In the genomic region with DNA sequence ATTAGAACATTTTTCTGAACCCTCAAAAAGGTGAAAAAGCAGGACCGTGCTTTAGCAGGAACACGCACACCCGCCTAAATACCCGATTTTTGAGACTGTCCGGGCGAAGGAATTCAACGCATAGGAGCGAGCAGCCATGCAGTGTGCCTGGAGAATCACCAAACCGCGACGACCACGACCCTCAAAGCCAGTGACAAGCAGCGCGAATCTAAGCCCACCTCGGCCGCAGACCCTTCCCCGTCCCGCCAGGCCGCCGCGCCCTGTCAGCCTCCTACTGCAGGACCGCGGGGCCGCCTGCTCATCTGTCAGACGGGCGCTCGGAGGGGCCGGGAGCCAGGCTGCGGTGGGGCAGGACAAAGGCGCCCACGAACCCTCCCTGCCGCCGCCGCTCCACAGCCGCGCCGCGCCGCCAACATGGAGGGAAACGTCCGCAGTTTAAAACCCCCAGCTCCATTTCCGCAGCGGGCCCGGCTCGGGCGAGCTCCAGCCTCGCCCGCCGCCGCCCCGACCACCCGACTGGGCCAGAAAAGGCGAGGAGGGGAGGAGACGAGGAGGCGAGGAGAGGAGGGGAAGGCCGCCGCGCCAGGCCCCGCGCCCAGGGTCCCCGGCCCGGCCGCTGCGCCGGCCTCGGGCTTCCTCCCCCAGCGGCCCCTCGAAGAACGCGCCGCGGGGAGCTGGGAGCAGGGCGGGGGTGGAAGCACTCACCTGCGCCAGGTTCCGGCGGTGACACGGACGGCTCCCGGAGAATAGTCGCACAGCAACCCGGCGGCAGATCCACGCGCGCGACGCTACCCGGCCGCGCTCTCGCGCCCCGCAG, we compare ENCODE assay signal across 8 cellular contexts. TPM values are rescaled to one million over a fixed set of nuclear protein-coding genes. Genes with fewer than 3 reads are reported as not detected.
DNase-seq lines count a peak whose midpoint lies in the region; ATAC-seq, FAIRE-seq and TF ChIP-seq lines count a peak whose summit lies in the region.

A gene (minus strand): TSS at position 790 of the 817 bp plus-strand sequence. CDS start 3,963 bp downstream, outside the sequence.

- H3K36me3 ChIP-seq in PC-3 (ENCODE audit: low read depth, low read length) (no peaks in the 10 kb centered on the region), bronchial epithelial cell (ENCODE audit: control insufficient read depth, insufficient read depth, low read length) (no peaks in the 10 kb centered on the region), kidney (ENCODE audit: control insufficient read depth in 1 of 2, insufficient read depth in 2 of 2, low read length in 2 of 2) (no peaks in the 10 kb centered on the region), spleen (peaks cover 0 to 13% (median 4%) of the 10 kb centered on the region in 6 donors)

- H3F3A ChIP-seq in PC-3 (ENCODE audit: low read length, unreplicated experiment): no peaks in the 10 kb centered on the region

- peak in 1 of 3 donors; percentile 25 for TF ChIP-seq POLR2A in spleen (IDR thresholded peaks at IDR 0.05)

- no peaks in the 10 kb centered on the region for H3K9me2 ChIP-seq in PC-3 (replicated peaks; ENCODE audit: low read length)

- H3K9ac ChIP-seq in PC-3 (ENCODE audit: low read length) (peak within 1 kb of the TSS; percentile 82), kidney (ENCODE audit: low read length in 2 of 2) (peak within 1 kb of the TSS; percentile 82 to 97)

- FAIRE-seq in bronchial epithelial cell (lab: Jason Lieb, UNC) (no peak), kidney (lab: Jason Lieb, UNC) (no peak)

- H3K9me3 ChIP-seq in PC-3 (ENCODE audit: low read length): no peaks in the 10 kb centered on the region
- H3K9me3 ChIP-seq in kidney (ENCODE audit: control insufficient read depth in 1 of 2, low read length in 2 of 2): no peaks in the 10 kb centered on the region
- H3K9me3 ChIP-seq in spleen: peaks cover 0 to 5% (median 0%) of the 10 kb centered on the region in 8 donors

- peak; percentile 35 for ATAC-seq in HG02678 (IDR thresholded peaks at IDR 0.05; ENCODE audit: unreplicated experiment)
- peak; percentile 16 for ATAC-seq in PC-3

- POLR2A ChIA-PET in PC-3 (lab: Charles Lee; ENCODE audit: unreplicated experiment): interaction anchor here (0.6 kb wide), 1 partner anchor 244 kb away, joined by 3 read pairs; no protein-coding TSS in a partner anchor

- TF ChIP-seq CTCF in PC-3 (conservative IDR thresholded peaks at IDR 0.05; ENCODE audit: low read depth, low read length): no peak
- no peak for TF ChIP-seq CTCF in bronchial epithelial cell (IDR thresholded peaks at IDR 0.05; ENCODE audit: insufficient read depth, low read length, severe bottlenecking)
- TF ChIP-seq CTCF in kidney (IDR thresholded peaks at IDR 0.05; ENCODE audit: borderline replicate concordance, extremely low read depth, insufficient read depth): no peak
- TF ChIP-seq CTCF in spleen (IDR thresholded peaks at IDR 0.05 in 8 of 11, conservative IDR thresholded peaks at IDR 0.05 in 3 of 11): peak in 1 of 11 experiments; percentile 22

- BruUV-seq in PC-3 (replicated peaks; lab: Mats Ljungman, UMichigan): no TSS peak

- CTCF ChIA-PET in PC-3 (lab: Charles Lee): interaction anchor here (1.0 to 2.2 kb wide), 2 partner anchors 11 to 108 kb away, joined by 3 to 6 read pairs; no protein-coding TSS in a partner anchor

- intact Hi-C loops in PC-3 (cut with micrococcal nuclease): loop anchor here (2.0 to 5.0 kb wide), 2 partner anchors 67 to 495 kb away; no protein-coding TSS in a partner anchor
- intact Hi-C loops in kidney (cut with DNase I): no loop called here
- intact Hi-C loops in spleen (cut with DNase I; ENCODE audit: low total_unique reads): no loop called here

- H3K27me3 ChIP-seq in PC-3 (ENCODE audit: low read length): no peaks in the 10 kb centered on the region
- H3K27me3 ChIP-seq in bronchial epithelial cell (ENCODE audit: control insufficient read depth, insufficient read depth, low read length): no peaks in the 10 kb centered on the region
- H3K27me3 ChIP-seq in spleen (replicated peaks in 1 of 7): no peaks in the 10 kb centered on the region

- peaks cover 54% of the 10 kb centered on the region for H3K79me2 ChIP-seq in PC-3 (ENCODE audit: low read length)

- WGBS in spleen, 5 donors: 0 to 1% (median 0%) methylated on average over 24 to 93 of the region's 93 CpGs

- H3K4me2 ChIP-seq in PC-3 (ENCODE audit: low read length): peak within 1 kb of the TSS; percentile 92

- DNase-seq in activated T-cell treated with anti-CD3 and anti-CD28 coated beads for 48 hours (ENCODE audit: low read depth) (peak; percentile 27), activated T-cell treated with anti-CD3 and anti-CD28 coated beads for 4 hours (no peak), PC-3 (peak; percentile 43), bronchial epithelial cell (ENCODE audit: low read depth) (no peak), kidney (peak; percentile 89), spleen (peak; percentile 93), DMS153 treated with DMSO at 0.1 percent for 48 hours (lab: John Stamatoyannopoulos, UW; ENCODE audit: unreplicated experiment) (no peak)

- H3K4me1 ChIP-seq in PC-3 (ENCODE audit: insufficient read depth, low read length) (peaks cover 47% of the 10 kb centered on the region), kidney (ENCODE audit: control insufficient read depth in 1 of 2, insufficient read depth in 1 of 2, low read depth in 1 of 2, low read length in 2 of 2) (peaks cover 15 to 22% of the 10 kb centered on the region in 2 donors), spleen (peaks cover 12 to 64% (median 51%) of the 10 kb centered on the region in 6 donors)

- H3K4me3 ChIP-seq in PC-3 (ENCODE audit: low read length): peak within 1 kb of the TSS; percentile 89
- H3K4me3 ChIP-seq in bronchial epithelial cell (ENCODE audit: low read depth, low read length): peak within 1 kb of the TSS; percentile 90
- peak within 1 kb of the TSS; percentile 78 to 83 for H3K4me3 ChIP-seq in kidney (ENCODE audit: low read length in 2 of 2)
- H3K4me3 ChIP-seq in spleen: peak within 1 kb of the TSS; percentile 75 to 99 (median 91)

- H2AFZ ChIP-seq in PC-3 (ENCODE audit: low read length): peak within 1 kb of the TSS; percentile 98

- peak within 1 kb of the TSS; percentile 69 for H3K27ac ChIP-seq in PC-3 (ENCODE audit: low read length)
- peak within 1 kb of the TSS; percentile 93 to 95 for H3K27ac ChIP-seq in kidney (ENCODE audit: low read depth in 2 of 2, low read length in 2 of 2)
- H3K27ac ChIP-seq in spleen: peak within 1 kb of the TSS; percentile 93 to 99 (median 96)

- H4K20me1 ChIP-seq in PC-3 (ENCODE audit: low read length): peaks cover 38% of the 10 kb centered on the region

RNA-seq across cellular contexts. Expression of the gene that starts here (rescaled TPM):
- total RNA-seq in PC-3 (2014; rRNA removed): 35.1 and 42.0 TPM in 2 replicates
- 25.3 and 35.8 TPM in 2 replicates for total RNA-seq in bronchial epithelial cell
- 80.2 TPM for total RNA-seq in kidney
- 13.1 TPM for polyA plus RNA-seq in kidney (ENCODE audit: insufficient read depth, low read depth, low replicate concordance)
- 100 to 1,000 TPM in 1 of 7 donors, 10 to 100 TPM in 6; 83.7 to 157 (median 88.9) TPM for total RNA-seq in spleen
- 10 to 100 TPM; 20.8 to 44.7 (median 29.1) TPM for polyA plus RNA-seq in spleen

Comparison
In these comparisons a context has a peak if more than half of its experiments do, and no peak if none do; other contexts are left out.
1. DNase-seq: peak in activated T-cell treated with anti-CD3 and anti-CD28 coated beads for 48 hours (single experiment), PC-3 (single experiment), kidney (single experiment) and spleen (single experiment); none in activated T-cell treated with anti-CD3 and anti-CD28 coated beads for 4 hours (single experiment), bronchial epithelial cell (single experiment) and DMS153 treated with DMSO at 0.1 percent for 48 hours (single experiment).
2. Peak in every context shown above with its lines, with median percentiles within 50 percentile points of each other: H3K27ac ChIP-seq and H3K4me3 ChIP-seq.